2 cellular contexts compared by ENCODE assay signal in the genomic region with DNA sequence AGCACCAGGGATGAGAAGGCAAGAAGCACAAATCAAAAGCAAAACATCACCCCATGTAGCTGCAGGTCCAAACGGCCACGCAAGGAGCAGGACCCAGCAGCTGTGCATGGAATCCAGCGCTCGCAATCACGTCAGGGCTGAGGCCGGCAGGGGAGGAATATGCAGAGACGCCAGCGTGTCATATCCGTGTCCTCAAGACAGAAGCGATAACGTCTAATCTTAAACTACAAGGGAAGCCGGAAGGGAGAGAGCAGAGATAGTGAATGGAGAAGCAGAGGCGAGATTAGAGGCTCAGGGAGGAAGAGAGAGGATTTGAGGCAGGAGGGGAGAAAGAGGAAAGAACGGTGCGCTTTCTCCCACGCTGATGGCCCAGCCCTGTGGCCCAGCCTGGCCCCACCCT.
TF ChIP-seq lines count a peak whose summit lies in the region.

No MANE protein-coding gene starts in this region.

TF ChIP-seq in K562, 482 proteins besides CTCF, POLR2A, EP300 and RAD21 (continues in another document):
- TF ChIP-seq DIDO1 (tag; IDR thresholded peaks at IDR 0.05; ENCODE audit: low read depth) = 0 out of 2 replicates have a peak, but pooled peaks have one; percentile 55
- TF ChIP-seq TAL1 (IDR thresholded peaks at IDR 0.05) = peak; percentile 71
- TF ChIP-seq HDAC2 (IDR thresholded peaks at IDR 0.05) = peak; percentile 78
- peak; percentile 43; the same call in 1 of the 2 replicates for TF ChIP-seq JUND (IDR thresholded peaks at IDR 0.05; ENCODE audit: borderline replicate concordance, low read depth, low read length)
- TF ChIP-seq JUND (tag; IDR thresholded peaks at IDR 0.05; ENCODE audit: borderline replicate concordance, low read depth, low read length) = no peak
- TF ChIP-seq ETV1 (tag; conservative IDR thresholded peaks at IDR 0.05; ENCODE audit: low read depth) = peak; percentile 73
- TF ChIP-seq TEAD4 (IDR thresholded peaks at IDR 0.05; ENCODE audit: low read length) = peak; percentile 82
- no peak for TF ChIP-seq TEAD4 (CRISPR knock-in tag; IDR thresholded peaks at IDR 0.05; ENCODE audit: borderline replicate concordance)
- TF ChIP-seq RCOR1 (IDR thresholded peaks at IDR 0.05; ENCODE audit: borderline replicate concordance in 1 of 2, low read depth in 2 of 2, low read length in 2 of 2) = peak in 1 of 2 experiments; percentile 96; a peak in 2 of 4 replicates
- peak; percentile 40 to 54; a peak in 1 of 4 replicates for TF ChIP-seq KDM1A (IDR thresholded peaks at IDR 0.05)
- TF ChIP-seq CBFA2T2 (conservative IDR thresholded peaks at IDR 0.05) = peak; percentile 73
- TF ChIP-seq SMARCA4 (IDR thresholded peaks at IDR 0.05) = peak; percentile 61
- no peak for TF ChIP-seq ZNF12 (CRISPR knock-in tag; IDR thresholded peaks at IDR 0.05)
- TF ChIP-seq, protein P1, sequence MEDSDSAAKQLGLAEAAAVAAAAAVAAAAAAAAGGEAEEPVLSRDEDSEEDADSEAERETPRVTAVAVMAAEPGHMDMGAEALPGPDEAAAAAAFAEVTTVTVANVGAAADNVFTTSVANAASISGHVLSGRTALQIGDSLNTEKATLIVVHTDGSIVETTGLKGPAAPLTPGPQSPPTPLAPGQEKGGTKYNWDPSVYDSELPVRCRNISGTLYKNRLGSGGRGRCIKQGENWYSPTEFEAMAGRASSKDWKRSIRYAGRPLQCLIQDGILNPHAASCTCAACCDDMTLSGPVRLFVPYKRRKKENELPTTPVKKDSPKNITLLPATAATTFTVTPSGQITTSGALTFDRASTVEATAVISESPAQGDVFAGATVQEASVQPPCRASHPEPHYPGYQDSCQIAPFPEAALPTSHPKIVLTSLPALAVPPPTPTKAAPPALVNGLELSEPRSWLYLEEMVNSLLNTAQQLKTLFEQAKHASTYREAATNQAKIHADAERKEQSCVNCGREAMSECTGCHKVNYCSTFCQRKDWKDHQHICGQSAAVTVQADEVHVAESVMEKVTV (CRISPR knock-in tag; IDR thresholded peaks at IDR 0.05) = no peak
- peak; percentile 87 for TF ChIP-seq CBFA2T3 (IDR thresholded peaks at IDR 0.05)
- no peak for TF ChIP-seq XRCC4 (IDR thresholded peaks at IDR 0.05; ENCODE audit: extremely low read depth, insufficient read depth, insufficient read length)
- no peak for TF ChIP-seq ZNF408 (CRISPR knock-in tag; IDR thresholded peaks at IDR 0.05; ENCODE audit: low read depth)
- no peak for TF ChIP-seq ARHGAP35 (IDR thresholded peaks at IDR 0.05; ENCODE audit: partially characterized antibody)
- TF ChIP-seq PTBP1 (IDR thresholded peaks at IDR 0.05; ENCODE audit: low read depth, low read length) = no peak
- TF ChIP-seq BCL6 (CRISPR knock-in tag; IDR thresholded peaks at IDR 0.05) = no peak
- TF ChIP-seq CTBP1 (IDR thresholded peaks at IDR 0.05; ENCODE audit: borderline replicate concordance) = peak; percentile 86; the same call in 1 of the 2 replicates
- TF ChIP-seq, protein P2, sequence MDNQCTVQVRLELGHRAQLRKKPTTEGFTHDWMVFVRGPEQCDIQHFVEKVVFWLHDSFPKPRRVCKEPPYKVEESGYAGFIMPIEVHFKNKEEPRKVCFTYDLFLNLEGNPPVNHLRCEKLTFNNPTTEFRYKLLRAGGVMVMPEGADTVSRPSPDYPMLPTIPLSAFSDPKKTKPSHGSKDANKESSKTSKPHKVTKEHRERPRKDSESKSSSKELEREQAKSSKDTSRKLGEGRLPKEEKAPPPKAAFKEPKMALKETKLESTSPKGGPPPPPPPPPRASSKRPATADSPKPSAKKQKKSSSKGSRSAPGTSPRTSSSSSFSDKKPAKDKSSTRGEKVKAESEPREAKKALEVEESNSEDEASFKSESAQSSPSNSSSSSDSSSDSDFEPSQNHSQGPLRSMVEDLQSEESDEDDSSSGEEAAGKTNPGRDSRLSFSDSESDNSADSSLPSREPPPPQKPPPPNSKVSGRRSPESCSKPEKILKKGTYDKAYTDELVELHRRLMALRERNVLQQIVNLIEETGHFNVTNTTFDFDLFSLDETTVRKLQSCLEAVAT (IDR thresholded peaks at IDR 0.05) = no peak
- peak; percentile 53; the same call in 1 of the 2 replicates for TF ChIP-seq MTA2 (IDR thresholded peaks at IDR 0.05; ENCODE audit: low read depth)
- TF ChIP-seq DPF2 (IDR thresholded peaks at IDR 0.05) = peak; percentile 53; the same call in 1 of the 2 replicates
- TF ChIP-seq ZNF384 (IDR thresholded peaks at IDR 0.05; ENCODE audit: low read depth, low read length) = no peak
- no peak for TF ChIP-seq TRIM28 (IDR thresholded peaks at IDR 0.05)
- peak; percentile 71; the same call in 1 of the 2 replicates for TF ChIP-seq NCOA1 (IDR thresholded peaks at IDR 0.05; ENCODE audit: low read depth)
- TF ChIP-seq ATF7 (IDR thresholded peaks at IDR 0.05) = peak; percentile 49; the same call in 1 of the 2 replicates
- TF ChIP-seq HMG20A (CRISPR knock-in tag; conservative IDR thresholded peaks at IDR 0.05) = no peak
- TF ChIP-seq YY1 (IDR thresholded peaks at IDR 0.05; ENCODE audit: borderline replicate concordance in 1 of 3, control insufficient read depth in 1 of 3, extremely low read depth in 1 of 3, insufficient read depth in 3 of 3, insufficient read length in 1 of 3, insufficient replicate concordance in 2 of 3, low read depth in 1 of 3, low read length in 2 of 3) = peak in 1 of 3 experiments; percentile 11
- no peak for TF ChIP-seq BRD4 (IDR thresholded peaks at IDR 0.05)
- TF ChIP-seq SMAD1 (IDR thresholded peaks at IDR 0.05; ENCODE audit: low read depth, low read length, partially characterized antibody) = peak; percentile 59
- no peak for TF ChIP-seq FUS (optimal IDR thresholded peaks at IDR 0.05; ENCODE audit: low read depth, low read length)
- TF ChIP-seq SMARCE1 (IDR thresholded peaks at IDR 0.05) = peak; percentile 88; the same call in 1 of the 2 replicates

TF ChIP-seq in neural cell, 6 proteins besides CTCF, POLR2A, EP300 and RAD21:
- TF ChIP-seq POLR2AphosphoS5 (IDR thresholded peaks at IDR 0.05) = peak; percentile 23
- no peak for TF ChIP-seq MXI1 (conservative IDR thresholded peaks at IDR 0.05; ENCODE audit: poor library complexity, severe bottlenecking)
- TF ChIP-seq TAF1 (IDR thresholded peaks at IDR 0.05; ENCODE audit: low read depth) = no peak
